ENCODE assay signal across 26 cellular contexts in the genomic region with DNA sequence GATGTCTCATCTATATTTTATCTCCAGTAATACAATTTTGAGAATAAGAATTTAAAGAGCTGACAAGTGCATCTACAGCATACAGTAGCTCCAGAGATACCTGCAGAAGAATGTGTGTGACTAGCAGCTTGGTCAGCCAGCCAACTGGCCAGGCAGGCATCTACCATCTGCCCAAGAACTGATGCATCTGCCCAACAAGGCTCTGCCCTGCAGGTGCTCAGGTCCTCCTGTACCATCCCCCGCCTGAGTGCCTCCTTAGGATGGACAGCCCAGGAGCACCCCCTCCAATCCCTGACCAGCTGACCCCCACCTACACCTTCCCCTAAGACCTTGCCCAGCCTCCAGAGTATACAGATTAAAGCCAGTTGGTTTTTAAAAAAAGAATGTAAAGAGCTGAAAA.
"Had no signal": no experiment of that assay in that cellular context is flagged by ENCODE, and none has a peak within 500 bp of the region (broad histone marks: within the 10 kb centered on the region; RNA-seq: fewer than 3 reads in every experiment).

No MANE protein-coding gene starts in this region.

- H3K27me3 Mint-ChIP-seq: effector memory CD8-positive, alpha-beta T cell; memory B cell; naive B cell; natural killer cell treated with Interleukin-12 subunit alpha and Interleukin-12 subunit beta and Interleukin-15 and Interleukin-18, amount 100 ng/mL, for 72 hours; progenitor cell of endocrine pancreas; stimulated activated naive CD8-positive, alpha-beta T cell treated with anti-CD3 and anti-CD28 coated beads, Interleukin-15, amount 100 ng/mL, for 72 hours had no signal

- H3K4me1 ChIP-seq: parathyroid adenoma, right atrium auricular region, suprapubic skin had no signal

- H3K27me3 ChIP-seq: neutrophil, right atrium auricular region, suprapubic skin had no signal

- H3K36me3 Mint-ChIP-seq: natural killer cell treated with Interleukin-12 subunit alpha and Interleukin-12 subunit beta and Interleukin-15 and Interleukin-18, amount 100 ng/mL, for 72 hours had no signal

- ATAC-seq: effector memory CD8-positive, alpha-beta T cell; left lobe of liver; mucosa of descending colon; natural killer cell treated with Interleukin-12 subunit alpha and Interleukin-12 subunit beta and Interleukin-15 and Interleukin-18, amount 100 ng/mL, for 72 hours; sciatic nerve; stimulated activated naive CD8-positive, alpha-beta T cell treated with anti-CD3 and anti-CD28 coated beads, Interleukin-15, amount 100 ng/mL, for 72 hours had no signal

- H3K27ac ChIP-seq: neutrophil, parathyroid adenoma, right atrium auricular region, suprapubic skin had no signal

- H2AFZ ChIP-seq: parathyroid adenoma had no signal

- H3K4me3 ChIP-seq: lung, mucosa of descending colon, right atrium auricular region, smooth muscle cell, suprapubic skin had no signal

- H3K36me3 ChIP-seq: neutrophil had no signal

- H3K27ac Mint-ChIP-seq: effector memory CD8-positive, alpha-beta T cell; memory B cell; mesothelial cell of epicardium; natural killer cell treated with Interleukin-12 subunit alpha and Interleukin-12 subunit beta and Interleukin-15 and Interleukin-18, amount 100 ng/mL, for 72 hours; progenitor cell of endocrine pancreas; stimulated activated naive CD8-positive, alpha-beta T cell treated with anti-CD3 and anti-CD28 coated beads, Interleukin-15, amount 100 ng/mL, for 72 hours had no signal

- H3K4me1 Mint-ChIP-seq: memory B cell; mesothelial cell of epicardium; naive B cell; neural crest cell; stimulated activated naive CD8-positive, alpha-beta T cell treated with anti-CD3 and anti-CD28 coated beads, Interleukin-15, amount 100 ng/mL, for 72 hours had no signal

- H3K9ac ChIP-seq: parathyroid adenoma had no signal

- H3K9me3 ChIP-seq: mucosa of descending colon, neutrophil, right atrium auricular region, suprapubic skin had no signal

- H3K4me2 ChIP-seq: smooth muscle cell had no signal

- H3K4me3 Mint-ChIP-seq: effector memory CD8-positive, alpha-beta T cell; memory B cell; mesothelial cell of epicardium; naive B cell; natural killer cell treated with Interleukin-12 subunit alpha and Interleukin-12 subunit beta and Interleukin-15 and Interleukin-18, amount 100 ng/mL, for 72 hours; neural crest cell; stimulated activated naive CD8-positive, alpha-beta T cell treated with anti-CD3 and anti-CD28 coated beads, Interleukin-15, amount 100 ng/mL, for 72 hours had no signal

- H3K9me3 Mint-ChIP-seq: effector memory CD8-positive, alpha-beta T cell; memory B cell; naive B cell; natural killer cell treated with Interleukin-12 subunit alpha and Interleukin-12 subunit beta and Interleukin-15 and Interleukin-18, amount 100 ng/mL, for 72 hours; stimulated activated naive CD8-positive, alpha-beta T cell treated with anti-CD3 and anti-CD28 coated beads, Interleukin-15, amount 100 ng/mL, for 72 hours had no signal

- DNase-seq: cortex of kidney; effector memory CD8-positive, alpha-beta T cell; hypothalamus; kidney; mucosa of descending colon; naive B cell; stimulated activated CD4-positive, alpha-beta T cell treated with anti-CD3 and anti-CD28 coated beads, Interleukin-12 subunit alpha, Interleukin-12 subunit beta, amount 100 ng/mL, for 4 hours; stimulated activated CD4-positive, alpha-beta T cell treated with anti-CD3 and anti-CD28 coated beads, Interleukin-1b, Interleukin-23, amount 100 ng/mL, for 48 hours; stimulated activated CD4-positive, alpha-beta T cell treated with anti-CD3 and anti-CD28 coated beads, Interleukin-4, amount 100 ng/mL, for 1 hour; stimulated activated CD8-positive, alpha-beta memory T cell treated with anti-CD3 and anti-CD28 coated beads, Interleukin-4, amount 100 ng/mL, for 48 hours; stimulated activated naive CD4-positive, alpha-beta T cell; stimulated activated naive CD8-positive, alpha-beta T cell treated with anti-CD3 and anti-CD28 coated beads, Interleukin-15, amount 100 ng/mL, for 72 hours; trophoblast cell had no signal
